ENCODE assay signal across 10 cellular contexts in the genomic region with DNA sequence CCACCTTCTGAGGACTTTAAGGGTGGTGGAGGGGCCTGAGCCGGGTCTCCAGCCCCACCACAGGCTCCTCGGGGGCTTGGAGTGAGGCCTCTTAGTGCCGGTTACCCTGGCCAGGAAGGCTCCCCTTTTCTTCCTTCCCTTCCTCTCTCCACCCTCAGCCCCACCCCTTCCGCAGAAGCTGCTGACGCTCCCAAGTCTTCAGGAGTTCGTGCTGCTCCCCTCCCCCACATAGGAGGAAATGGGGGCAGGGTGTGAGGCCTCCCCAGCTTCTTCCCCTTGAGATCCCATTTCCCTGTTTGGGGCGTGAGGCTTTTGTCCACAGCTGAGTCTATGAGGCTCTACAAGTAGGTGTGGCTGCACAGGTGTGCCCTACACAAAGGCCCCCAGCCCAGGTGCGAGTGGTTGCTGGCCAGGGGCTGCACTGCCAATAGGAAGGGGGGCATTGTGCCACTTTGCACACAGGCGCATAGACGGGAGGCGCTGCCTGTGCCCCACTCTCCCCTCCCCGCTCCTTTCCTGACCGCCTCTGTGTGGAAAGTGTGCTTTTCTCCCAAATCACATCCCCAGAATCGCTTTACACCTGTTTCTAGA. TPM values are rescaled to one million over a fixed set of nuclear protein-coding genes. Genes with fewer than 3 reads are reported as not detected.
DNase-seq lines count a peak whose midpoint lies in the region; ATAC-seq lines count a peak whose summit lies in the region.
"Had no signal": no experiment of that assay in that cellular context is flagged by ENCODE, and none has a peak within 500 bp of the region (broad histone marks: within the 10 kb centered on the region; RNA-seq: fewer than 3 reads in every experiment).

No MANE protein-coding gene starts in this region.

- no peak overlapping the region for H3K14ac ChIP-seq in mesenchymal stem cell (ENCODE audit: low read length in 2 of 2)

- DNase-seq in activated naive CD4-positive, alpha-beta T cell treated with anti-CD3 and anti-CD28 coated beads, Interleukin-2, amount 10 ng/mL, durations not matched to agents 7 days and 5 days: peak; percentile 44
- DNase-seq in activated naive CD4-positive, alpha-beta T cell treated with anti-CD3 and anti-CD28 coated beads, Interleukin-2, amount 50 U/mL, for 72 hours (ENCODE audit: low spot score in 2 of 2): no peak
- DNase-seq in mesenchymal stem cell (no peak), AG20443 (ENCODE audit: low spot score) (no peak), NCI-H1105 (lab: John Stamatoyannopoulos, UW) (no peak), NCI-H2107 (lab: John Stamatoyannopoulos, UW) (no peak)
- DNase-seq: activated naive CD4-positive, alpha-beta T cell treated with Interleukin-2 at 50 U/mL for 16 hours; CD4-positive, alpha-beta T cell had no signal

- H3K4me3 Mint-ChIP-seq in activated naive CD4-positive, alpha-beta T cell treated with anti-CD3 and anti-CD28 coated beads, Interleukin-2, amount 10 ng/mL, durations not matched to agents 7 days and 5 days: peak overlapping the region; percentile 57
- H3K4me3 Mint-ChIP-seq: CD4-positive, alpha-beta T cell had no signal

- H2AK5ac ChIP-seq in mesenchymal stem cell (ENCODE audit: low read length, severe bottlenecking): no peak overlapping the region

- H3K23ac ChIP-seq in mesenchymal stem cell (ENCODE audit: low read length in 2 of 2): no peak overlapping the region

- H3K4me1 ChIP-seq in duodenal mucosa (ENCODE audit: control insufficient read depth in 1 of 2, insufficient read depth in 2 of 2, low read length in 2 of 2) (peaks cover 43 to 56% of the 10 kb centered on the region in 2 donors), mesenchymal stem cell (ENCODE audit: control insufficient read depth, insufficient read depth, low read depth, low read length) (peaks cover 24% of the 10 kb centered on the region)

- H3K27ac ChIP-seq in duodenal mucosa (ENCODE audit: low read depth, low read length) (peak overlapping the region; percentile 86), mesenchymal stem cell (ENCODE audit: low read length, poor library complexity, severe bottlenecking) (no peak overlapping the region)

- H3K27me3 ChIP-seq in duodenal mucosa (ENCODE audit: control insufficient read depth in 1 of 2, insufficient read depth in 2 of 2, low read length in 2 of 2): no peaks in the 10 kb centered on the region
- no peaks in the 10 kb centered on the region for H3K27me3 ChIP-seq in mesenchymal stem cell (ENCODE audit: control insufficient read depth in 1 of 2, insufficient read depth in 1 of 2, low read length in 2 of 2)

- peaks cover 55% of the 10 kb centered on the region for H3K4me1 Mint-ChIP-seq in activated naive CD4-positive, alpha-beta T cell treated with anti-CD3 and anti-CD28 coated beads, Interleukin-2, amount 10 ng/mL, durations not matched to agents 7 days and 5 days

- H2AFZ ChIP-seq in mesenchymal stem cell (ENCODE audit: low read depth, low read length): no peak overlapping the region

- CTCF ChIA-PET in activated naive CD4-positive, alpha-beta T cell treated with anti-CD3 and anti-CD28 coated beads, Interleukin-2, amount 10 ng/mL, durations not matched to agents 7 days and 5 days (lab: Charles Lee): no interaction called here

- H2BK15ac ChIP-seq in mesenchymal stem cell (ENCODE audit: low read depth, poor library complexity, severe bottlenecking): peak overlapping the region; percentile 15

- peak overlapping the region; percentile 68 to 73 for H3K9ac ChIP-seq in duodenal mucosa (ENCODE audit: low read depth in 1 of 2, low read length in 2 of 2)
- no peak overlapping the region for H3K9ac ChIP-seq in mesenchymal stem cell (ENCODE audit: low read length)

- H3K36me3 Mint-ChIP-seq in activated naive CD4-positive, alpha-beta T cell treated with anti-CD3 and anti-CD28 coated beads, Interleukin-2, amount 10 ng/mL, durations not matched to agents 7 days and 5 days: peaks cover 8% of the 10 kb centered on the region
- H3K36me3 Mint-ChIP-seq in activated naive CD4-positive, alpha-beta T cell treated with anti-CD3 and anti-CD28 coated beads, Interleukin-2, amount 50 U/mL, for 72 hours: no peaks in the 10 kb centered on the region

- H3K9me3 Mint-ChIP-seq in activated naive CD4-positive, alpha-beta T cell treated with anti-CD3 and anti-CD28 coated beads, Interleukin-2, amount 10 ng/mL, durations not matched to agents 7 days and 5 days: no peaks in the 10 kb centered on the region
- no peaks in the 10 kb centered on the region for H3K9me3 Mint-ChIP-seq in activated naive CD4-positive, alpha-beta T cell treated with anti-CD3 and anti-CD28 coated beads, Interleukin-2, amount 50 U/mL, for 72 hours
- H3K9me3 Mint-ChIP-seq: CD4-positive, alpha-beta T cell had no signal

- no peak overlapping the region for H3K4me2 ChIP-seq in mesenchymal stem cell (ENCODE audit: low read length, poor library complexity, severe bottlenecking)

- WGBS in mesenchymal stem cell: 75% methylated on average over 8 of the region's 14 CpGs

- peak overlapping the region; percentile 43 for H4K8ac ChIP-seq in mesenchymal stem cell (ENCODE audit: low read length)

- ATAC-seq in activated naive CD4-positive, alpha-beta T cell treated with anti-CD3 and anti-CD28 coated beads, Interleukin-2, amount 50 U/mL, for 72 hours: no peak
- no peak for ATAC-seq in HG03460 (IDR thresholded peaks at IDR 0.05; ENCODE audit: unreplicated experiment)

- H3K9me3 ChIP-seq in duodenal mucosa (ENCODE audit: control insufficient read depth in 1 of 2, low read length in 2 of 2) (no peaks in the 10 kb centered on the region), mesenchymal stem cell (ENCODE audit: control insufficient read depth, low read length) (no peaks in the 10 kb centered on the region)

- H3K36me3 ChIP-seq in duodenal mucosa (ENCODE audit: control insufficient read depth in 1 of 2, insufficient read depth in 2 of 2, low read length in 2 of 2): no peaks in the 10 kb centered on the region
- H3K36me3 ChIP-seq in mesenchymal stem cell (ENCODE audit: control insufficient read depth in 1 of 2, insufficient read depth in 2 of 2, low read depth in 1 of 2, low read length in 2 of 2): peaks cover 0 to 35% of the 10 kb centered on the region in 2 experiments

- H3K18ac ChIP-seq in mesenchymal stem cell (ENCODE audit: low read depth in 1 of 2, low read length in 2 of 2): no peak overlapping the region

- peak overlapping the region; percentile 47 for H4K91ac ChIP-seq in mesenchymal stem cell (ENCODE audit: low read length)

- no peak overlapping the region for H3K4ac ChIP-seq in mesenchymal stem cell (ENCODE audit: low read depth in 1 of 2, low read length in 2 of 2)

- H3K4me3 ChIP-seq in duodenal mucosa (ENCODE audit: low read depth in 1 of 2, low read length in 2 of 2) (peak overlapping the region; percentile 82 to 94), mesenchymal stem cell (ENCODE audit: insufficient read depth in 1 of 2, low read depth in 1 of 2, low read length in 2 of 2) (no peak overlapping the region)

- peak overlapping the region; percentile 77 for H3K27ac Mint-ChIP-seq in activated naive CD4-positive, alpha-beta T cell treated with anti-CD3 and anti-CD28 coated beads, Interleukin-2, amount 10 ng/mL, durations not matched to agents 7 days and 5 days
- H3K27ac Mint-ChIP-seq in activated naive CD4-positive, alpha-beta T cell treated with anti-CD3 and anti-CD28 coated beads, Interleukin-2, amount 50 U/mL, for 72 hours: no peak overlapping the region
- H3K27ac Mint-ChIP-seq: CD4-positive, alpha-beta T cell had no signal

- H2BK5ac ChIP-seq in mesenchymal stem cell (ENCODE audit: low read depth, low read length, poor library complexity, severe bottlenecking): no peak overlapping the region

- no peaks in the 10 kb centered on the region for H3K27me3 Mint-ChIP-seq in activated naive CD4-positive, alpha-beta T cell treated with anti-CD3 and anti-CD28 coated beads, Interleukin-2, amount 10 ng/mL, durations not matched to agents 7 days and 5 days
- H3K27me3 Mint-ChIP-seq: CD4-positive, alpha-beta T cell had no signal

- H2BK120ac ChIP-seq in mesenchymal stem cell (ENCODE audit: low read depth, low read length): no peak overlapping the region

- H3K79me1 ChIP-seq in mesenchymal stem cell (replicated peaks; ENCODE audit: low read length, poor library complexity, severe bottlenecking): peaks cover 45% of the 10 kb centered on the region

- no peak overlapping the region for H2BK12ac ChIP-seq in mesenchymal stem cell (ENCODE audit: low read length in 2 of 2)

RNA-seq across cellular contexts. Expression of gene CALML4, which starts 0.9 kb away (rescaled TPM):
- 1 to 10 TPM; 9.6 to 9.7 TPM for total RNA-seq in activated naive CD4-positive, alpha-beta T cell treated with anti-CD3 and anti-CD28 coated beads, Interleukin-2, amount 50 U/mL, for 72 hours
- polyA plus RNA-seq in mesenchymal stem cell (2013, experiment 1 of 2): 5.0 TPM
- 3.7 TPM for polyA plus RNA-seq in mesenchymal stem cell (2013, experiment 2 of 2)

RNA-seq across cellular contexts. Expression of gene CLN6, which starts 23.5 kb away (rescaled TPM):
- total RNA-seq in activated naive CD4-positive, alpha-beta T cell treated with anti-CD3 and anti-CD28 coated beads, Interleukin-2, amount 50 U/mL, for 72 hours: 10 to 100 TPM; 38.0 to 55.1 TPM
- 23.5 TPM for polyA plus RNA-seq in mesenchymal stem cell (2013, experiment 1 of 2)
- 23.2 TPM for polyA plus RNA-seq in mesenchymal stem cell (2013, experiment 2 of 2)

Comparison
In these comparisons a context has a peak if more than half of its experiments do, and no peak if none do; other contexts are left out.
1. H3K4me3 ChIP-seq: peak in duodenal mucosa (2 of 2); none in mesenchymal stem cell (0 of 2).